31 cellular contexts compared by ENCODE assay signal in the genomic region with DNA sequence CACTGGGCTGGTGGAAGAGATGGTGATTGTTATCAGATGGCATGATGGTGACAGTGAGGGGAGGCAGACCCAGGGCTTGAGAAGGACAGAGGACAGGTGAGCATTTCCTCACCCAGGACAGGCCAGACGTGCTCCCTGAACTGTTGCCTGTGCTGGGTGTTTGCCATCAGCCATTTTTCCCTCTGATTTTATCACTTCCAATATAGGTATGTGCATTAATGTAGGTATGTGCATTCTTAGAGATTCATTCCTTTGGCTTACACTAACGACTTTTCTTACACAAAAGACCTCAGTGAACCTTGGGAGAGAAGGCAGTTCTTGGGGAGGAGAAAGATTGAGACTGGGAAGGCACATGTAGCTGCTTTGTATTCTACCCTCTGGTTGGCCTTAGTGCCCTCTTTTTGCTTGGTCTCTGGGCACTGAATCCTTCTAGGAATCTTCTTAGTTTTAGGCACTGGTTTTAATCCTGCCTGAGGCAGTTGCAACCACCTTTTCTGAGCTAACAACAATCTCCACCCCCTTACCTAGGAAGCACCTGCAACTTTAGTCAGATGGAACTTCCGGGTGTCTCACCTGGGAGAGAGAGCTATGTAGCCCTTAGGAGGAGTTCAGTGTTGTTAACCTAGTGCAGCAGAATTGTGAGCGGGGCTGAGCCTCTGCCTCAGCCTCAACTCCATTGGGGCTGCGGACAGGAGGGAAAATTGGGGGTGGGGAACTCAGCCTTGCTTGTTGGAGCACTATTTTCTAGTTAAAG. TPM values are rescaled to one million over a fixed set of nuclear protein-coding genes. Genes with fewer than 3 reads are reported as not detected.
DNase-seq lines count a peak whose midpoint lies in the region; ATAC-seq and TF ChIP-seq lines count a peak whose summit lies in the region.
"Had no signal": no experiment of that assay in that cellular context is flagged by ENCODE, and none has a peak within 500 bp of the region (broad histone marks: within the 10 kb centered on the region; RNA-seq: fewer than 3 reads in every experiment).

No MANE protein-coding gene starts in this region.

- no peak overlapping the region for H3K4me2 ChIP-seq in SK-N-SH

- H3K9me3 ChIP-seq in mucosa of rectum (ENCODE audit: control insufficient read depth in 2 of 2, low read length in 2 of 2), result no peaks in the 10 kb centered on the region
- no peaks in the 10 kb centered on the region for H3K9me3 ChIP-seq in SK-N-SH
- H3K9me3 ChIP-seq: right lobe of liver had no signal

- H3K27me3 Mint-ChIP-seq in activated CD8-positive, alpha-beta memory T cell treated with anti-CD3 and anti-CD28 coated beads, Interleukin-2, amount 10 ng/mL, durations not matched to agents 7 days and 5 days, result peaks cover 24% of the 10 kb centered on the region

- no peak for TF ChIP-seq EP300 in SK-N-SH (IDR thresholded peaks at IDR 0.05; ENCODE audit: borderline replicate concordance in 1 of 2, low read depth in 1 of 2, low read length in 1 of 2)

- H3K4me1 ChIP-seq in mucosa of rectum (ENCODE audit: control insufficient read depth in 2 of 2, insufficient read depth in 2 of 2, low read length in 2 of 2) (peaks cover 2 to 11% of the 10 kb centered on the region in 2 donors), SK-N-SH (ENCODE audit: control insufficient read depth in 1 of 2, insufficient read depth in 2 of 2, low read depth in 1 of 2, low read length in 1 of 2) (peaks cover 0 to 7% of the 10 kb centered on the region in 2 experiments; a peak in 2 of 4 replicates)

- no peaks in the 10 kb centered on the region for H3K4me1 Mint-ChIP-seq in activated CD8-positive, alpha-beta memory T cell treated with anti-CD3 and anti-CD28 coated beads, Interleukin-2, amount 10 ng/mL, durations not matched to agents 7 days and 5 days
- H3K4me1 Mint-ChIP-seq: immature natural killer cell had no signal

- no peaks in the 10 kb centered on the region for H3K36me3 Mint-ChIP-seq in activated CD8-positive, alpha-beta memory T cell treated with anti-CD3 and anti-CD28 coated beads, Interleukin-2, amount 10 ng/mL, durations not matched to agents 7 days and 5 days
- H3K36me3 Mint-ChIP-seq: activated naive CD4-positive, alpha-beta T cell treated with anti-CD3 and anti-CD28 coated beads, Interleukin-2, amount 50 U/mL, for 24 hours; CD8-positive, alpha-beta memory T cell; immature natural killer cell had no signal

- peak; percentile 41 for DNase-seq in NCI-H510A treated with DMSO at 0.1 percent for 48 hours (lab: John Stamatoyannopoulos, UW)
- no peak for DNase-seq in epithelial cell of prostate (ENCODE audit: low read depth, low spot score)
- no peak for DNase-seq in SK-N-SH
- no peak for DNase-seq in activated CD8-positive, alpha-beta memory T cell treated with anti-CD3 and anti-CD28 coated beads, Interleukin-2, amount 10 ng/mL, durations not matched to agents 7 days and 5 days
- no peak for DNase-seq in NCI-H524 (lab: John Stamatoyannopoulos, UW)
- DNase-seq: activated B cell treated with CpG ODN at 0.5 μM for 24 hours; anterior cingulate cortex; CD8-positive, alpha-beta memory T cell; DMS79; GF-D8; immature natural killer cell; NCI-H187 treated with DMSO at 0.1 percent for 48 hours; NCI-H226; NCI-H82; posterior cingulate gyrus; Right ventricle myocardium superior; stimulated activated CD4-positive, alpha-beta T cell treated with anti-CD3 and anti-CD28 coated beads, Interleukin-15, amount 100 ng/mL, for 24 hours; stimulated activated naive CD8-positive, alpha-beta T cell treated with anti-CD3 and anti-CD28 coated beads, Interleukin-15, Interleukin-2, amounts not matched to agents 100 U/mL and 50 U/mL, for 24 hours; T-helper 9 cell had no signal

- CTCF ChIA-PET in SK-N-SH (lab: Yijun Ruan, JAX), result interaction anchor here (0.6 to 0.7 kb wide), 2 partner anchors 19 to 266 kb away, joined by 3 read pairs; no protein-coding TSS in a partner anchor
- CTCF ChIA-PET in activated CD8-positive, alpha-beta memory T cell treated with anti-CD3 and anti-CD28 coated beads, Interleukin-2, amount 10 ng/mL, durations not matched to agents 7 days and 5 days (lab: Charles Lee), result no interaction called here

- POLR2A ChIA-PET in SK-N-SH (lab: Yijun Ruan, JAX), result no interaction called here

- no peak for ATAC-seq in activated CD8-positive, alpha-beta memory T cell treated with anti-CD3 and anti-CD28 coated beads, Interleukin-2, amount 10 ng/mL, durations not matched to agents 7 days and 5 days
- ATAC-seq in GM21360 (IDR thresholded peaks at IDR 0.05; ENCODE audit: unreplicated experiment), result no peak
- ATAC-seq: stimulated activated naive CD8-positive, alpha-beta T cell treated with anti-CD3 and anti-CD28 coated beads, Interleukin-15, Interleukin-2, amounts not matched to agents 100 U/mL and 50 U/mL, for 24 hours had no signal

- H3K9me2 ChIP-seq in SK-N-SH, result no peaks in the 10 kb centered on the region

- H2AFZ ChIP-seq in SK-N-SH (ENCODE audit: low read depth), result no peak overlapping the region

- no peak overlapping the region for H3K27ac Mint-ChIP-seq in activated CD8-positive, alpha-beta memory T cell treated with anti-CD3 and anti-CD28 coated beads, Interleukin-2, amount 10 ng/mL, durations not matched to agents 7 days and 5 days
- H3K27ac Mint-ChIP-seq: activated B cell treated with CpG ODN at 0.5 μM for 24 hours; activated naive CD4-positive, alpha-beta T cell treated with anti-CD3 and anti-CD28 coated beads, Interleukin-2, amount 50 U/mL, for 24 hours; immature natural killer cell had no signal

- no peaks in the 10 kb centered on the region for H3K9me3 Mint-ChIP-seq in activated CD8-positive, alpha-beta memory T cell treated with anti-CD3 and anti-CD28 coated beads, Interleukin-2, amount 10 ng/mL, durations not matched to agents 7 days and 5 days (ENCODE audit: low read depth)
- H3K9me3 Mint-ChIP-seq: activated B cell treated with CpG ODN at 0.5 μM for 24 hours; activated naive CD4-positive, alpha-beta T cell treated with anti-CD3 and anti-CD28 coated beads, Interleukin-2, amount 50 U/mL, for 24 hours; CD8-positive, alpha-beta memory T cell; immature natural killer cell had no signal

- H3K9ac ChIP-seq in mucosa of rectum (ENCODE audit: low read depth in 1 of 2, low read length in 2 of 2), result no peak overlapping the region
- no peak overlapping the region for H3K9ac ChIP-seq in SK-N-SH

- no peaks in the 10 kb centered on the region for H4K20me1 ChIP-seq in SK-N-SH (ENCODE audit: insufficient read depth)

- TF ChIP-seq RAD21 in SK-N-SH (IDR thresholded peaks at IDR 0.05; ENCODE audit: low read length), result no peak

- H3K27ac ChIP-seq in 22Rv1 (peak overlapping the region; percentile 97), epithelial cell of prostate (peak overlapping the region; percentile 98), mucosa of rectum (ENCODE audit: low read depth in 2 of 2, low read length in 2 of 2) (peak overlapping the region; percentile 25 to 56), SK-N-SH (ENCODE audit: low read depth in 2 of 2, low read length in 1 of 2) (no peak overlapping the region)
- H3K27ac ChIP-seq: right lobe of liver, tibial nerve had no signal

- 29% methylated on average over 5 of the region's 5 CpGs for WGBS in SK-N-SH (ENCODE audit: low lambda C conversion rate)

- no peaks in the 10 kb centered on the region for H3F3A ChIP-seq in SK-N-SH (replicated peaks; ENCODE audit: insufficient read depth)

- no peaks in the 10 kb centered on the region for H3K79me2 ChIP-seq in SK-N-SH (ENCODE audit: insufficient read depth)

- H3K4me3 ChIP-seq in mucosa of rectum (ENCODE audit: low read length in 2 of 2), result no peak overlapping the region
- H3K4me3 ChIP-seq in SK-N-SH (ENCODE audit: low read depth in 2 of 2, low read length in 1 of 2), result no peak overlapping the region
- H3K4me3 ChIP-seq: right lobe of liver, tibial nerve had no signal

- H3K27me3 ChIP-seq in mucosa of rectum (ENCODE audit: control insufficient read depth in 2 of 2, insufficient read depth in 2 of 2, low read length in 2 of 2) (no peaks in the 10 kb centered on the region), SK-N-SH (ENCODE audit: insufficient read depth) (no peaks in the 10 kb centered on the region; the same call in 1 of the 2 replicates)
- H3K27me3 ChIP-seq: right lobe of liver, tibial nerve had no signal

- TF ChIP-seq CTCF in 22Rv1 (IDR thresholded peaks at IDR 0.05) (no peak), SK-N-SH (IDR thresholded peaks at IDR 0.05) (no peak)

- no peak overlapping the region for H3K4me3 Mint-ChIP-seq in activated CD8-positive, alpha-beta memory T cell treated with anti-CD3 and anti-CD28 coated beads, Interleukin-2, amount 10 ng/mL, durations not matched to agents 7 days and 5 days
- H3K4me3 Mint-ChIP-seq: activated B cell treated with CpG ODN at 0.5 μM for 24 hours; activated naive CD4-positive, alpha-beta T cell treated with anti-CD3 and anti-CD28 coated beads, Interleukin-2, amount 50 U/mL, for 24 hours; CD8-positive, alpha-beta memory T cell; immature natural killer cell had no signal

- H3K36me3 ChIP-seq in mucosa of rectum (ENCODE audit: control insufficient read depth in 2 of 2, insufficient read depth in 2 of 2, low read length in 2 of 2) (no peaks in the 10 kb centered on the region), SK-N-SH (replicated peaks in 1 of 2; ENCODE audit: control insufficient read depth in 1 of 2, insufficient read depth in 2 of 2, low read length in 1 of 2) (no peaks in the 10 kb centered on the region)
- H3K36me3 ChIP-seq: right lobe of liver, tibial nerve had no signal

RNA-seq across cellular contexts. Expression of gene C1orf116, which starts 30.9 kb away (rescaled TPM):
- 0.02 TPM in 1 of 2 replicates, not detected in the other for polyA plus RNA-seq in SK-N-SH (2012; rRNA removed)
- polyA plus RNA-seq in SK-N-SH (2012; cell fraction: cytosol; rRNA removed), result 0.01 TPM in 1 of 2 replicates, not detected in the other
- polyA plus RNA-seq in SK-N-SH (2012; cell fraction: nucleus; rRNA removed), result 0.02 TPM in 2 replicates
- total RNA-seq in activated CD8-positive, alpha-beta memory T cell treated with anti-CD3 and anti-CD28 coated beads, Interleukin-2, amount 10 ng/mL, durations not matched to agents 7 days and 5 days, result not detected
- total RNA-seq: CD8-positive, alpha-beta memory T cell; H4; OCI-LY7 had no signal
- polyA plus RNA-seq: CD8-positive, alpha-beta memory T cell; neural cell had no signal

RNA-seq across cellular contexts. Expression of gene FCAMR, which starts 31.4 kb away (rescaled TPM):
- polyA plus RNA-seq in SK-N-SH (2012; rRNA removed), result not detected in 2 replicates
- not detected in 2 replicates for polyA plus RNA-seq in SK-N-SH (2012; cell fraction: cytosol; rRNA removed)
- not detected in 2 replicates for polyA plus RNA-seq in SK-N-SH (2012; cell fraction: nucleus; rRNA removed)
- not detected for total RNA-seq in activated CD8-positive, alpha-beta memory T cell treated with anti-CD3 and anti-CD28 coated beads, Interleukin-2, amount 10 ng/mL, durations not matched to agents 7 days and 5 days
- total RNA-seq: A172; activated B cell treated with CpG ODN at 0.5 μM for 24 hours; cardiac septum; CD8-positive, alpha-beta memory T cell; H4; lower leg skin; OCI-LY7; Right ventricle myocardium superior; tibial nerve had no signal
- polyA plus RNA-seq: CD8-positive, alpha-beta memory T cell; immature natural killer cell; neural cell had no signal

RNA-seq across cellular contexts. Expression of gene YOD1, which starts 49.3 kb away (rescaled TPM):
- 0.79 and 0.91 TPM in 2 replicates for polyA plus RNA-seq in SK-N-SH (2012; rRNA removed)
- polyA plus RNA-seq in SK-N-SH (2012; cell fraction: cytosol; rRNA removed), result 1.1 TPM in 2 replicates
- 1.4 and 2.5 TPM in 2 replicates for polyA plus RNA-seq in SK-N-SH (2012; cell fraction: nucleus; rRNA removed)
- total RNA-seq in activated CD8-positive, alpha-beta memory T cell treated with anti-CD3 and anti-CD28 coated beads, Interleukin-2, amount 10 ng/mL, durations not matched to agents 7 days and 5 days, result 1 to 10 TPM; 8.7 to 9.7 TPM

RNA-seq across cellular contexts. Expression of gene PFKFB2, which starts 51.4 kb away (rescaled TPM):
- polyA plus RNA-seq in SK-N-SH (2012; rRNA removed), result 1.8 and 2.8 TPM in 2 replicates
- polyA plus RNA-seq in SK-N-SH (2012; cell fraction: cytosol; rRNA removed), result 2.0 and 2.1 TPM in 2 replicates
- 4.1 and 7.9 TPM in 2 replicates for polyA plus RNA-seq in SK-N-SH (2012; cell fraction: nucleus; rRNA removed)
- 1 to 10 TPM; 2.3 TPM for total RNA-seq in activated CD8-positive, alpha-beta memory T cell treated with anti-CD3 and anti-CD28 coated beads, Interleukin-2, amount 10 ng/mL, durations not matched to agents 7 days and 5 days

RNA-seq across cellular contexts. Expression of gene PIGR, which starts 55.4 kb away (rescaled TPM):
- not detected in 2 replicates for polyA plus RNA-seq in SK-N-SH (2012; rRNA removed)
- polyA plus RNA-seq in SK-N-SH (2012; cell fraction: cytosol; rRNA removed), result not detected in 2 replicates
- not detected in 2 replicates for polyA plus RNA-seq in SK-N-SH (2012; cell fraction: nucleus; rRNA removed)
- under 1 TPM; 0.06 to 0.07 TPM for total RNA-seq in activated CD8-positive, alpha-beta memory T cell treated with anti-CD3 and anti-CD28 coated beads, Interleukin-2, amount 10 ng/mL, durations not matched to agents 7 days and 5 days
- total RNA-seq: A172, H4 had no signal
- polyA plus RNA-seq: CD8-positive, alpha-beta memory T cell; neural cell had no signal

Comparison
In these comparisons a context has a peak if more than half of its experiments do, and no peak if none do; other contexts are left out.
1. H3K27ac ChIP-seq: peak in 22Rv1 (single experiment), epithelial cell of prostate (single experiment) and mucosa of rectum (2 of 2); none in SK-N-SH (0 of 2).